12 cellular contexts compared by ENCODE assay signal in the genomic region with DNA sequence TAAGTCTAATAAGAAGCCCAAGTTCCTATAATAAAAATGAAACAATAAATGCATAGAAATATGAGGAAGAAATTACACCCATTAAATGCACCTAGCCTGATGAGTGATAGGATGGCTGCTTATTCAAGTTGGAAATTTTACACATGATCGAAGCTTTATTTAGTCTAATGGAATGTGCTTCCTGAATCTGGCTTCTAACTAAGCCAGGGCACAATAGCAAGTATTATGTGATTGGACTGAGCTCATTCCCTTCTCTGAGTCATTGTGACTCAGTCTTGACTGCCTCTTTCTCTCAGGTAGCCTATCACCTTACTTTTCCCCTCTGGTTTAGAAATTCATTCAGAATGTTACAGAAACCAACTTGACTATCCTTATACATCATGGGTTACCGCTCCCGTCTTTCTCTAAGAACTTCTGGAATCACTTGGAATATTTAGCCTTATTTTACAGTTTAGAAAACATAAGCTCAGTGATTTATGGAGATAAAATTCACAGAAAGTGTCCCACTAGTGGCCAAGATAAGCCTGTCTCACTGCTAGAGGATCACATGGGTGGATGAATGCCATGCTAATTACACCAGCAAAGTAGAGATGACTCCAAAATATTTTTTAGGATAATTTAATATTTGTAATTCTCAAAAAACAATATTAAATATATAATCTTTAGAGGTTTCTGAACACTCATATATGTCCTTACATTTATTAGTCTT.
DNase-seq lines count a peak whose midpoint lies in the region; ATAC-seq, FAIRE-seq and TF ChIP-seq lines count a peak whose summit lies in the region.
"Had no signal": no experiment of that assay in that cellular context is flagged by ENCODE, and none has a peak within 500 bp of the region (broad histone marks: within the 10 kb centered on the region; RNA-seq: fewer than 3 reads in every experiment).

No MANE protein-coding gene starts in this region.

- 66% methylated on average over 3 of the region's 3 CpGs for WGBS in prostate gland

- DNase-seq in left ventricle myocardium superior, result no peak
- no peak for DNase-seq in cardiac septum (ENCODE audit: low spot score)
- DNase-seq in glomerular endothelial cell (ENCODE audit: extremely low read depth, low read depth, low spot score), result peak; percentile 87
- DNase-seq in urothelium cell line (ENCODE audit: low spot score), result peak; percentile 78
- DNase-seq in NCI-H748 (lab: John Stamatoyannopoulos, UW; ENCODE audit: unreplicated experiment), result no peak
- no peak for DNase-seq in prostate gland (ENCODE audit: low spot score)
- DNase-seq: GF-D8, T-helper 9 cell had no signal

- no peak for TF ChIP-seq POLR2A in prostate gland (IDR thresholded peaks at IDR 0.05)

- intact Hi-C loops in left ventricle myocardium superior (cut with micrococcal nuclease), result no loop called here
- intact Hi-C loops in cardiac septum (cut with DNase I), result no loop called here
- intact Hi-C loops in prostate gland (cut with DNase I), result no loop called here

- TF ChIP-seq CTCF in VCaP (conservative IDR thresholded peaks at IDR 0.05) (0 out of 2 replicates have a peak, but pooled peaks have one; percentile 21), prostate gland (IDR thresholded peaks at IDR 0.05) (no peak)

- H3K27me3 ChIP-seq in prostate gland (replicated peaks; ENCODE audit: insufficient read depth), result no peaks in the 10 kb centered on the region

- no peak overlapping the region for H3K4me3 ChIP-seq in prostate gland
- H3K4me3 ChIP-seq: GM23338 had no signal

- H3K9me3 ChIP-seq in prostate gland, result no peaks in the 10 kb centered on the region

- H3K36me3 ChIP-seq in prostate gland, result no peaks in the 10 kb centered on the region

- no peaks in the 10 kb centered on the region for H3K4me1 ChIP-seq in prostate gland (replicated peaks)

- peak; percentile 62 for FAIRE-seq in urothelium cell line (lab: Jason Lieb, UNC)

- peak overlapping the region; percentile 40 for H3K27ac ChIP-seq in VCaP
- H3K27ac ChIP-seq in prostate gland, result no peak overlapping the region

- ATAC-seq in left ventricle myocardium superior, result peak; percentile 45
- ATAC-seq in GM18873 (IDR thresholded peaks at IDR 0.05; ENCODE audit: low FRiP score, unreplicated experiment), result no peak
- ATAC-seq: GM23338, sciatic nerve had no signal

Comparison
In these comparisons a context has a peak if more than half of its experiments do, and no peak if none do; other contexts are left out.
1. DNase-seq: peak in glomerular endothelial cell (single experiment) and urothelium cell line (single experiment); none in left ventricle myocardium superior (single experiment), cardiac septum (single experiment), NCI-H748 (single experiment) and prostate gland (single experiment).